ENCODE assay signal across 8 cellular contexts in the genomic region with DNA sequence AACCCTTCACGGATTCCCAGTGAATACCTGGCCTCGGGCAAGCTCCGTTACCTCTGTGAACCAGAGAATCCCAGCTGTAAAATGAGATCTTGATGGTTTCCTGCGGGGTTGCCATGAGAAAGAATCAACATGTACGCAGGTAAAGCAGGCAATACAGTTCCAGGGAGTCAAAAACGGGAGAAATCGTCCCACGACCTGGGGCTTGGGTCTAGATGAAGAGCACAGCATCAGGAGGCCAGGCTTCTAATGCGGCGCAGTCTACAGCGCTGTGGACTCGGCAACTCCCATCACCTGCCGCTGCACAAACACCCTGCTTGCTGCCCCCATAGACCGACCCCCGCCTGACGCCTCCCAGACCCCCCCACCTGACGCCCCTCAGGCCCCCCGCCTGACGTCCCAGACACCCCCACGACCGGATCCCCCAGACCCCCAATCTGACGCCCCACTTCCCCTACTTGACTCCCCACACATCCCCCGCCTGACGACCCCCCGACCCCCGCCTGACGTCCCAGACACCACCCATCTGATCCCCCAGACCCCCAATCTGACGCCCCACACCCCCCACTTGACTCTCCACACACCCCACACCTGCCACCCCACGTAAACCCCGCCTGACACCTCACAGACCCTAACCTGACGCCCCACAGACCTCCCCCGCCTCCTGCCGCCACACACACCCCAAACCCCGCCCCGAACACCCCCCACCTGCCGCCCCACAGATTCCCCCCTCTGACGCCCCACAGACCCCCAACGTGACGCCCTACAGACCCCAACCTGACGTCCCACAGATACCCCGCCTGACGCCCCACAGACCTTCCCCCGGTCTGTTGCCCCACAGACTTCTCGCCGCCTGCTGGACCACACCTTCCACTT. TPM values are rescaled to one million over a fixed set of nuclear protein-coding genes. Genes with fewer than 3 reads are reported as not detected.
DNase-seq lines count a peak whose midpoint lies in the region; ATAC-seq and TF ChIP-seq lines count a peak whose summit lies in the region.

No MANE protein-coding gene starts in this region.

- H3K27me3 ChIP-seq in CD4-positive, alpha-beta memory T cell (ENCODE audit: insufficient read depth, low read length), result no peaks in the 10 kb centered on the region
- H3K27me3 ChIP-seq in stomach (no peaks in the 10 kb centered on the region), HAP-1 (ENCODE audit: low read depth) (no peaks in the 10 kb centered on the region)

- no peak overlapping the region for H3K4me3 ChIP-seq in CD4-positive, alpha-beta memory T cell (ENCODE audit: low read length in 2 of 2)
- H3K4me3 ChIP-seq in astrocyte of the cerebellum (ENCODE audit: low read depth, low read length) (peak overlapping the region; percentile 41), stomach (peak overlapping the region; percentile 41 to 53 (median 48)), HAP-1 (no peak overlapping the region)

- no peak for ATAC-seq in HG03469 (IDR thresholded peaks at IDR 0.05; ENCODE audit: unreplicated experiment)

- peaks cover 41% of the 10 kb centered on the region for H3K4me1 ChIP-seq in CD4-positive, alpha-beta memory T cell (ENCODE audit: insufficient read depth, low read length)
- H3K4me1 ChIP-seq in stomach, result peaks cover 27 to 45% (median 35%) of the 10 kb centered on the region in 4 donors
- H3K4me1 ChIP-seq in HAP-1, result peaks cover 10% of the 10 kb centered on the region

- no peak for TF ChIP-seq POLR2A in stomach (IDR thresholded peaks at IDR 0.05)

- CTCF ChIA-PET in CD4-positive, alpha-beta memory T cell (lab: Charles Lee; ENCODE audit: partially characterized antibody), result no interaction called here

- POLR2A ChIA-PET in CD4-positive, alpha-beta memory T cell (lab: Charles Lee; ENCODE audit: partially characterized antibody), result interaction anchor here (0.8 to 1.3 kb wide), 5 partner anchors 10 to 55 kb away, joined by 3 to 6 read pairs (median 5); no protein-coding TSS in a partner anchor

- intact Hi-C loops in CD4-positive, alpha-beta memory T cell (cut with micrococcal nuclease), result loop anchor here (5.0 kb wide), 1 partner anchor 283 kb away; no protein-coding TSS in a partner anchor
- intact Hi-C loops in stomach (cut with DNase I; ENCODE audit: low total_unique reads), result no loop called here

- H3K4me3 Mint-ChIP-seq in CD4-positive, alpha-beta memory T cell, result peak overlapping the region; percentile 59 to 99 (median 80)

- no peak for TF ChIP-seq CTCF in astrocyte of the cerebellum (IDR thresholded peaks at IDR 0.05; ENCODE audit: low read depth, low read length, missing control alignments)
- TF ChIP-seq CTCF in stomach (IDR thresholded peaks at IDR 0.05), result no peak

- in situ Hi-C loops in astrocyte of the cerebellum (cut with HindIII; ENCODE audit: low sequenced_read_pairs), result no loop called here
- in situ Hi-C loops in HAP-1 (cut with MboI; ENCODE audit: low sequenced_read_pairs), result no loop called here

- no peak for DNase-seq in CD4-positive, alpha-beta memory T cell
- peak; percentile 65 for DNase-seq in NAMALWA (ENCODE audit: low spot score)
- no peak for DNase-seq in astrocyte of the cerebellum (ENCODE audit: low read depth)
- peak; percentile 18 for DNase-seq in iPS-NIHi11 (ENCODE audit: low spot score)
- no peak for DNase-seq in stomach
- DNase-seq in epidermal melanocyte (ENCODE audit: insufficient read length, low spot score), result no peak
- DNase-seq in HAP-1 (ENCODE audit: low spot score in 2 of 2), result no peak

- peak overlapping the region; percentile 65 to 99 (median 91) for H3K27ac Mint-ChIP-seq in CD4-positive, alpha-beta memory T cell

- 7 to 52% (median 14%) methylated on average over 5 to 45 of the region's 45 CpGs for WGBS in stomach, 5 donors

- H3K27ac ChIP-seq in CD4-positive, alpha-beta memory T cell (ENCODE audit: low read depth, low read length), result no peak overlapping the region
- H3K27ac ChIP-seq in stomach, result peak overlapping the region in 4 of 5 donors; percentile 39 to 84 (median 65)

- no peak for TF ChIP-seq EP300 in stomach (IDR thresholded peaks at IDR 0.05)

- H3K4me1 Mint-ChIP-seq in CD4-positive, alpha-beta memory T cell, result peaks cover 20 to 49% (median 31%) of the 10 kb centered on the region in 4 donors

- H3K9me3 ChIP-seq in CD4-positive, alpha-beta memory T cell (ENCODE audit: control insufficient read depth in 1 of 2, low read length in 2 of 2), result no peaks in the 10 kb centered on the region
- no peaks in the 10 kb centered on the region for H3K9me3 ChIP-seq in stomach
- no peaks in the 10 kb centered on the region for H3K9me3 ChIP-seq in HAP-1

- peaks cover 23 to 45% of the 10 kb centered on the region in 2 donors for H3K36me3 Mint-ChIP-seq in CD4-positive, alpha-beta memory T cell

- peaks cover 0 to 17% (median 7%) of the 10 kb centered on the region in 8 donors for H3K9me3 Mint-ChIP-seq in CD4-positive, alpha-beta memory T cell

- H3K27me3 Mint-ChIP-seq in CD4-positive, alpha-beta memory T cell, result no peaks in the 10 kb centered on the region

- H3K36me3 ChIP-seq in CD4-positive, alpha-beta memory T cell (ENCODE audit: insufficient read depth, low read length), result no peaks in the 10 kb centered on the region
- H3K36me3 ChIP-seq in stomach (peaks cover 6 to 21% (median 15%) of the 10 kb centered on the region in 4 donors), HAP-1 (replicated peaks) (peaks cover 6% of the 10 kb centered on the region; the same call in 1 of the 2 replicates)

RNA-seq across cellular contexts. Expression of a gene that starts 0.6 kb away (rescaled TPM):
- 10 to 100 TPM; 11.1 to 11.4 TPM for total RNA-seq in CD4-positive, alpha-beta memory T cell
- 1 to 10 TPM; 2.7 to 6.6 TPM for polyA plus RNA-seq in CD4-positive, alpha-beta memory T cell
- 10 to 100 TPM in 2 of 5 donors, 1 to 10 TPM in 2, not detected in 1; 7.6 to 13.9 (median 11.0) TPM for total RNA-seq in stomach
- polyA plus RNA-seq in stomach, result 1 to 10 TPM; 4.0 to 5.8 (median 4.3) TPM

RNA-seq across cellular contexts. Expression of a gene that starts 3.4 kb away (rescaled TPM):
- 10 to 100 TPM; 22.9 to 23.2 TPM for total RNA-seq in CD4-positive, alpha-beta memory T cell
- 10 to 100 TPM; 13.4 to 15.8 TPM for polyA plus RNA-seq in CD4-positive, alpha-beta memory T cell
- total RNA-seq in stomach, result 10 to 100 TPM in 2 of 5 donors, 1 to 10 TPM in 3; 1.4 to 25.3 (median 7.7) TPM
- 1 to 10 TPM; 2.9 to 3.4 (median 3.2) TPM for polyA plus RNA-seq in stomach

RNA-seq across cellular contexts. Expression of a gene that starts 54.8 kb away (rescaled TPM):
- 10 to 100 TPM; 35.8 to 37.9 TPM for total RNA-seq in CD4-positive, alpha-beta memory T cell
- polyA plus RNA-seq in CD4-positive, alpha-beta memory T cell, result 10 to 100 TPM; 44.8 to 54.6 TPM
- total RNA-seq in stomach, result 10 to 100 TPM in 1 of 5 donors, 1 to 10 TPM in 3, under 1 TPM in 1; 0.89 to 12.3 (median 3.5) TPM
- polyA plus RNA-seq in stomach, result 10 to 100 TPM in 1 of 3 donors, 1 to 10 TPM in 2; 2.0 to 11.0 (median 2.8) TPM

Comparison
In these comparisons a context has a peak if more than half of its experiments do, and no peak if none do; other contexts are left out.
1. DNase-seq: peak in NAMALWA (single experiment) and iPS-NIHi11 (single experiment); none in CD4-positive, alpha-beta memory T cell (0 of 5), astrocyte of the cerebellum (single experiment), stomach (single experiment), epidermal melanocyte (single experiment) and HAP-1 (0 of 2).
2. H3K4me3 ChIP-seq: peak in astrocyte of the cerebellum (single experiment) and stomach (4 of 4); none in CD4-positive, alpha-beta memory T cell (0 of 2) and HAP-1 (single experiment).